8 cellular contexts compared by ENCODE assay signal in the genomic region with DNA sequence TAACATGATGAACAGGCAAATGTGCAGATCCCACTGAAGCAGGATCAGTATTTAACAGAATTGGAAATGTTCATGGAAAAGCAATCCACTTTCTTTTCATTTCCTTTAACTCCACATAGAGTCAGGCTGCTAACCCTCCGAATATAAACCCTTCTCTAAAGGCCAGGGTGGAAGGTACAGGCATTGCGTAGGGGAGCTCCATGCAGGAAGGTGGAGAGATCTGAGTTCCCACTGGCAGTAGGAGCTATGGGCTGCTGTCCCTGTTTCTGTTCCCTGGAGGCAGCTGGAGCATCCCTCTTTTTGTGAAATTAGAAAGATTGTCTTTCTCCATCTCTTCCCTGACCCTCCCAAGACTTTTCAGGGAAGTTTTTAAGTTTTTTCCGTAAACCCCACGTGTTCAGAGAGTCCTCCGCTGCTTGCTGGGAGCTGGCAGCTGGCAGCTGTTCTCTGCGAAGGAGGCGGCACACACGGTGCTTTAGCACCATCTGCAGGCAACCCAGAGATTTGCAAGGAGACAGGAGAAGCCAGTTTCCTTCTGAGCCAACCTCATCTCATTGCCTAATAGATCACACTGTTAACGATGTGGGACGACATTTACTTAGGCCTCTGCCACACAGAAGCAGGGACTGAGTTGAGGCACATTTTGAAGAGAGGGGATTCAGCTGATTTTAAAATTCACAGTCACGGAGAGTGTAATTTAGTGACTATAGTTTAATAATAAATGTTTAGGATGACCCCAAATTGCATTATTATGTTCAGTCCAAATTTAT. TPM values are rescaled to one million over a fixed set of nuclear protein-coding genes. Genes with fewer than 3 reads are reported as not detected.
DNase-seq lines count a peak whose midpoint lies in the region; ATAC-seq and TF ChIP-seq lines count a peak whose summit lies in the region.

No MANE protein-coding gene starts in this region.

- peak overlapping the region; percentile 77 for H4K91ac ChIP-seq in trophoblast cell (ENCODE audit: low read depth, low read length)

- peak; percentile 98 for TF ChIP-seq RAD21 in SK-N-SH (IDR thresholded peaks at IDR 0.05; ENCODE audit: low read length)

- TF ChIP-seq POLR2A in NB4 (IDR thresholded peaks at IDR 0.05; ENCODE audit: extremely low read depth, insufficient read length) (no peak), transverse colon (IDR thresholded peaks at IDR 0.05) (no peak)

- H2BK12ac ChIP-seq in trophoblast cell (ENCODE audit: low read length), result peak overlapping the region; percentile 70

- TF ChIP-seq EP300 in SK-N-SH (IDR thresholded peaks at IDR 0.05; ENCODE audit: borderline replicate concordance in 1 of 2, low read depth in 1 of 2, low read length in 1 of 2) (no peak), transverse colon (IDR thresholded peaks at IDR 0.05; ENCODE audit: low read depth) (no peak)

- in situ Hi-C loops in transverse colon (cut with MboI; ENCODE audit: low pct_ligation_motif_present in 1 of 4, low pct_unique_long_range_greater_than_20kb in 1 of 4, low sequenced_read_pairs in 3 of 4), result loop anchor here in 1 of 4 donors (25.0 kb wide), 1 partner anchor 1247 kb away; no protein-coding TSS in a partner anchor

- H3K27ac ChIP-seq in SK-N-SH (ENCODE audit: low read depth in 2 of 2, low read length in 1 of 2) (no peak overlapping the region), trophoblast cell (ENCODE audit: low read depth, low read length) (no peak overlapping the region), transverse colon (peak overlapping the region; percentile 46 to 70 (median 58))

- H4K12ac ChIP-seq in trophoblast cell (ENCODE audit: low read depth, low read length), result no peak overlapping the region

- DNase-seq in NB4 (ENCODE audit: low read depth) (peak; percentile 88), SK-N-SH (peak; percentile 73), Right ventricle myocardium inferior (ENCODE audit: missing footprints) (peak; percentile 89), trophoblast cell (peak; percentile 66 to 87), transverse colon (peak; percentile 82)
- peak; percentile 62 to 69 for DNase-seq in activated naive CD4-positive, alpha-beta T cell treated with anti-CD3 and anti-CD28 coated beads, Interleukin-2, amount 50 U/mL, for 72 hours (ENCODE audit: low spot score in 2 of 2)

- no peak overlapping the region for H3K23ac ChIP-seq in trophoblast cell (ENCODE audit: low read length)

- POLR2A ChIA-PET in SK-N-SH (lab: Yijun Ruan, JAX), result interaction anchor here (0.8 kb wide), 1 partner anchor 975 kb away, joined by 3 read pairs; a partner anchor contains a TSS

- peak; percentile 80 for ATAC-seq in HG02588 (IDR thresholded peaks at IDR 0.05; ENCODE audit: unreplicated experiment)
- ATAC-seq in activated naive CD4-positive, alpha-beta T cell treated with anti-CD3 and anti-CD28 coated beads, Interleukin-2, amount 50 U/mL, for 72 hours, result peak; percentile 84 to 88
- peak; percentile 96 for ATAC-seq in Right ventricle myocardium inferior

- WGBS in SK-N-SH (ENCODE audit: low lambda C conversion rate), result 10% methylated on average over 11 of the region's 11 CpGs
- WGBS in trophoblast cell (ENCODE audit: extremely low coverage, insufficient coverage, insufficient read length), result no CpG with 5 or more reads among the region's 11 CpGs
- 4 to 7% methylated on average over 3 to 11 of the region's 11 CpGs for WGBS in transverse colon (ENCODE audit: low coverage in 1 of 2), 2 donors

- TF ChIP-seq CTCF in GM12801 (IDR thresholded peaks at IDR 0.05; ENCODE audit: extremely low read depth, insufficient read length), result peak; percentile 19
- peak; percentile 84 for TF ChIP-seq CTCF in NB4 (IDR thresholded peaks at IDR 0.05; ENCODE audit: low read depth, low read length)
- peak; percentile 93 for TF ChIP-seq CTCF in SK-N-SH (IDR thresholded peaks at IDR 0.05)
- peak; percentile 91 to 96 (median 92) for TF ChIP-seq CTCF in transverse colon (IDR thresholded peaks at IDR 0.05)

- peak overlapping the region; percentile 18; the same call in 1 of the 2 replicates for H3K9ac ChIP-seq in SK-N-SH
- no peak overlapping the region for H3K9ac ChIP-seq in trophoblast cell (ENCODE audit: low read length)

- H3K18ac ChIP-seq in trophoblast cell (ENCODE audit: low read length), result no peak overlapping the region

- peak overlapping the region; percentile 84 for H2BK120ac ChIP-seq in trophoblast cell (ENCODE audit: insufficient read depth, low read length, poor library complexity)

- intact Hi-C loops in Right ventricle myocardium inferior (cut with DNase I) (loop anchor here (1.0 to 10.0 kb wide), 8 partner anchors 42 to 1245 kb away; a partner anchor contains a TSS), transverse colon (cut with DNase I; ENCODE audit: low total_unique reads) (loop anchor here (10.0 kb wide), 1 partner anchor 975 kb away; a partner anchor contains a TSS)

- peaks cover 3% of the 10 kb centered on the region for H3K79me1 ChIP-seq in trophoblast cell (ENCODE audit: low read length)

- peaks cover 7% of the 10 kb centered on the region in 2 experiments for H3K4me1 ChIP-seq in SK-N-SH (ENCODE audit: control insufficient read depth in 1 of 2, insufficient read depth in 2 of 2, low read depth in 1 of 2, low read length in 1 of 2)
- H3K4me1 ChIP-seq in trophoblast cell (ENCODE audit: control insufficient read depth in 1 of 2, insufficient read depth in 2 of 2, low read length in 2 of 2), result peaks cover 4 to 17% of the 10 kb centered on the region in 2 experiments
- H3K4me1 ChIP-seq in transverse colon, result peaks cover 4 to 9% (median 6%) of the 10 kb centered on the region in 4 donors

- H3K27ac Mint-ChIP-seq in activated naive CD4-positive, alpha-beta T cell treated with anti-CD3 and anti-CD28 coated beads, Interleukin-2, amount 50 U/mL, for 72 hours, result no peak overlapping the region

- no peak overlapping the region for H2BK5ac ChIP-seq in trophoblast cell (ENCODE audit: low read depth, low read length, poor library complexity)

- H3F3A ChIP-seq in SK-N-SH (replicated peaks; ENCODE audit: insufficient read depth), result no peaks in the 10 kb centered on the region

- no peak overlapping the region for H2AK5ac ChIP-seq in trophoblast cell (ENCODE audit: low read length)

- H3K36me3 ChIP-seq in SK-N-SH (replicated peaks in 1 of 2; ENCODE audit: control insufficient read depth in 1 of 2, insufficient read depth in 2 of 2, low read length in 1 of 2), result no peaks in the 10 kb centered on the region
- no peaks in the 10 kb centered on the region for H3K36me3 ChIP-seq in trophoblast cell (ENCODE audit: control insufficient read depth in 1 of 2, insufficient read depth in 2 of 2, low read length in 2 of 2)
- H3K36me3 ChIP-seq in transverse colon, result no peaks in the 10 kb centered on the region

- no peaks in the 10 kb centered on the region for H4K20me1 ChIP-seq in SK-N-SH (ENCODE audit: insufficient read depth)

- H3K4ac ChIP-seq in trophoblast cell (ENCODE audit: low read depth, low read length), result no peak overlapping the region

- H3K9me3 Mint-ChIP-seq in activated naive CD4-positive, alpha-beta T cell treated with anti-CD3 and anti-CD28 coated beads, Interleukin-2, amount 50 U/mL, for 72 hours, result no peaks in the 10 kb centered on the region

- CTCF ChIA-PET in SK-N-SH (lab: Yijun Ruan, JAX), result interaction anchor here (0.5 to 4.4 kb wide), 78 partner anchors 8 to 1605 kb away, joined by 3 to 55 read pairs (median 4); a partner anchor contains a TSS

- H3K9me2 ChIP-seq in SK-N-SH, result no peaks in the 10 kb centered on the region

- peak overlapping the region; percentile 34 for H3K4me3 ChIP-seq in NB4 (ENCODE audit: low read depth, low read length)
- peak overlapping the region in 1 of 2 experiments; percentile 39; a peak in 2 of 4 replicates for H3K4me3 ChIP-seq in SK-N-SH (ENCODE audit: low read depth in 2 of 2, low read length in 1 of 2)
- H3K4me3 ChIP-seq in trophoblast cell (ENCODE audit: low read depth, low read length), result no peak overlapping the region
- H3K4me3 ChIP-seq in transverse colon, result peak overlapping the region in 2 of 4 donors; percentile 2 to 15

- H3K9me3 ChIP-seq in SK-N-SH, result no peaks in the 10 kb centered on the region
- H3K9me3 ChIP-seq in trophoblast cell (ENCODE audit: insufficient read depth, low read depth, low read length), result no peaks in the 10 kb centered on the region
- H3K9me3 ChIP-seq in transverse colon, result no peaks in the 10 kb centered on the region

- H2AFZ ChIP-seq in SK-N-SH (ENCODE audit: low read depth), result peak overlapping the region; percentile 83
- H2AFZ ChIP-seq in trophoblast cell (ENCODE audit: insufficient read depth, low read length, poor library complexity), result peak overlapping the region; percentile 73

- no peaks in the 10 kb centered on the region for H3K27me3 ChIP-seq in SK-N-SH (ENCODE audit: insufficient read depth)
- H3K27me3 ChIP-seq in trophoblast cell (ENCODE audit: insufficient read depth, low read length), result no peaks in the 10 kb centered on the region
- H3K27me3 ChIP-seq in transverse colon, result no peaks in the 10 kb centered on the region

- H3K36me3 Mint-ChIP-seq in activated naive CD4-positive, alpha-beta T cell treated with anti-CD3 and anti-CD28 coated beads, Interleukin-2, amount 50 U/mL, for 72 hours, result no peaks in the 10 kb centered on the region

- H3K79me2 ChIP-seq in SK-N-SH (ENCODE audit: insufficient read depth) (no peaks in the 10 kb centered on the region), trophoblast cell (ENCODE audit: control insufficient read depth, insufficient read depth, low read length, poor library complexity) (no peaks in the 10 kb centered on the region)

- H3K14ac ChIP-seq in trophoblast cell (ENCODE audit: low read length), result peak overlapping the region; percentile 62

- H3K4me2 ChIP-seq in SK-N-SH (peak overlapping the region; percentile 52), trophoblast cell (ENCODE audit: low read length) (no peak overlapping the region)

- peak overlapping the region; percentile 57 for H4K8ac ChIP-seq in trophoblast cell (ENCODE audit: low read depth, low read length)

TF ChIP-seq in SK-N-SH, 30 proteins besides CTCF, POLR2A, EP300 and RAD21 (continues in another document):
- TF ChIP-seq MXI1 (IDR thresholded peaks at IDR 0.05; ENCODE audit: low read depth, low read length) (peak; percentile 89), TCF12 (IDR thresholded peaks at IDR 0.05) (peak; percentile 70), CHD2 (IDR thresholded peaks at IDR 0.05; ENCODE audit: low read length, partially characterized antibody) (peak; percentile 38)

RNA-seq across cellular contexts. Expression of a gene that starts 55.4 kb away (rescaled TPM):
- 0.34 and 0.35 TPM in 2 replicates for polyA plus RNA-seq in SK-N-SH (2012; rRNA removed)
- 0.38 and 0.45 TPM in 2 replicates for polyA plus RNA-seq in SK-N-SH (2012; cell fraction: cytosol; rRNA removed)
- polyA plus RNA-seq in SK-N-SH (2012; cell fraction: nucleus; rRNA removed), result 0.32 and 0.83 TPM in 2 replicates
- 10 to 100 TPM; 14.5 to 18.3 TPM for total RNA-seq in activated naive CD4-positive, alpha-beta T cell treated with anti-CD3 and anti-CD28 coated beads, Interleukin-2, amount 50 U/mL, for 72 hours
- total RNA-seq in Right ventricle myocardium inferior, result 7.3 TPM
- polyA plus RNA-seq in trophoblast cell (2013), result 4.5 and 4.7 TPM in 2 replicates
- total RNA-seq in transverse colon, result 10 to 100 TPM in 3 of 4 donors, 1 to 10 TPM in 1; 7.8 to 42.9 (median 26.6) TPM

Comparison
In these comparisons a context has a peak if more than half of its experiments do, and no peak if none do; other contexts are left out.
1. CTCF ChIP-seq: peak in every context shown above with its lines; median percentile 93 in SK-N-SH; 92 in transverse colon; 84 in NB4; 19 in GM12801.
2. H3K27ac ChIP-seq: peak in transverse colon (4 of 4); none in SK-N-SH (0 of 2) and trophoblast cell (single experiment).
3. Peak in every context shown above with its lines, with median percentiles within 50 percentile points of each other: ATAC-seq and DNase-seq.